ENCODE assay signal across 24 cellular contexts in the genomic region with DNA sequence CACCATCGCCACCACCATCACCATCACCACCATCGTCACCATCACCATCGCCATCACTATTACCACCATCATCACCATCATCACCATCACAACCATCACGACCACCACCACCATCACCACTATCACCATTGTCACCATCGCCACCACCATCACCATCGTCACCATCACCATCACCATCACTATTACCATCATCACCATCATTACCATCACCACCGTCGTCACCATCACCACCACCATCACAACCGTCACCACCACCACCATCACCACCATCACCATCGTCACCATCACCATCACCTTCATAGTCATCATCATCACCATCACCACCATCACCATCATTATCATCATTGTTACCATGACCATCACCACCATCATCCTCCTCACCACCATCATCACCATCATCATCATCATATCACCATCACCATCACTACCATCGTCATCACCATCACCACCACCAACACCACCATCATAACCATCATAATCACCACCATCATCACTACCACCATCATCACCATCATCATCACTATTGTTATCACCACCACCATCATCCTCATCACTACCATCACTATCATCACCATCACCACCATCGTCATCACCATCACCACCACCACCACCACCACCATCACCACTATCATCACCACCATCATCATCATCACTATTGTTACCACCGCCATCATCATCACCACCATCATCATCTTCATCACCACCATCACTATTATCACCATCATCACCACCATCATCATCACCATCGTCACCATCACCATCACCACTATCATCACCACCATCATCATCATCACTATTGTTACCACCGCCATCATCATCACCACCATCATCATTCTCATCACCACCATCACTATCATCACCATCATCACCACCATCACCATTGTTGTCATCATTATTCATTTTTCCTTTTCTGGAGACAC. TPM values are rescaled to one million over a fixed set of nuclear protein-coding genes. Genes with fewer than 3 reads are reported as not detected.
DNase-seq lines count a peak whose midpoint lies in the region; ATAC-seq and TF ChIP-seq lines count a peak whose summit lies in the region.
"Had no signal": no experiment of that assay in that cellular context is flagged by ENCODE, and none has a peak within 500 bp of the region (broad histone marks: within the 10 kb centered on the region; RNA-seq: fewer than 3 reads in every experiment).

No MANE protein-coding gene starts in this region.

- H3K14ac ChIP-seq in mesenchymal stem cell (ENCODE audit: low read length in 2 of 2), result no peak overlapping the region

- no peak overlapping the region for H3K27ac Mint-ChIP-seq in activated CD4-positive, alpha-beta T cell treated with anti-CD3 and anti-CD28 coated beads, Interleukin-2, amount 10 ng/mL, durations not matched to agents 24 days and 14 days
- H3K27ac Mint-ChIP-seq: activated naive CD8-positive, alpha-beta T cell; activated T-helper 2 cell treated with anti-CD3 and anti-CD28 coated beads, Interferon-gamma antibody, Interleukin-2, Interleukin-4, amounts not matched to agents 10 μg/mL and 5 μg/mL and 100 μg/mL, durations not matched to agents 14 hours and 24 hours and 36 hours; natural killer cell treated with Interleukin-12 subunit alpha and Interleukin-12 subunit beta and Interleukin-15 and Interleukin-18, amount 100 ng/mL, for 72 hours had no signal

- H3K9me3 ChIP-seq in right atrium auricular region (no peaks in the 10 kb centered on the region), mesenchymal stem cell (ENCODE audit: control insufficient read depth, low read length) (no peaks in the 10 kb centered on the region)
- H3K9me3 ChIP-seq: ascending aorta, ovary, Peyer's patch had no signal

- intact Hi-C loops in Right ventricle myocardium superior (cut with DNase I), result no loop called here
- intact Hi-C loops in activated CD4-positive, alpha-beta T cell treated with anti-CD3 and anti-CD28 coated beads, Interleukin-2, amount 10 ng/mL, durations not matched to agents 24 days and 14 days (cut with micrococcal nuclease), result no loop called here

- H3K27ac ChIP-seq in right atrium auricular region (no peak overlapping the region), brain microvascular endothelial cell (peak overlapping the region; percentile 98), mesenchymal stem cell (ENCODE audit: low read length, poor library complexity, severe bottlenecking) (peak overlapping the region; percentile 42)
- H3K27ac ChIP-seq: ovary had no signal

- H3K23ac ChIP-seq in mesenchymal stem cell (ENCODE audit: low read length in 2 of 2), result no peak overlapping the region

- H3K4me3 Mint-ChIP-seq in activated CD4-positive, alpha-beta T cell treated with anti-CD3 and anti-CD28 coated beads, Interleukin-2, amount 10 ng/mL, durations not matched to agents 24 days and 14 days, result no peak overlapping the region
- H3K4me3 Mint-ChIP-seq: activated naive CD8-positive, alpha-beta T cell; natural killer cell treated with Interleukin-12 subunit alpha and Interleukin-12 subunit beta and Interleukin-15 and Interleukin-18, amount 100 ng/mL, for 72 hours had no signal

- H3K27me3 ChIP-seq in right atrium auricular region (no peaks in the 10 kb centered on the region), brain microvascular endothelial cell (replicated peaks) (no peaks in the 10 kb centered on the region), mesenchymal stem cell (ENCODE audit: control insufficient read depth in 1 of 2, insufficient read depth in 1 of 2, low read length in 2 of 2) (no peaks in the 10 kb centered on the region)
- H3K27me3 ChIP-seq: ascending aorta, ovary, Peyer's patch had no signal

- no peaks in the 10 kb centered on the region for H3K27me3 Mint-ChIP-seq in activated CD4-positive, alpha-beta T cell treated with anti-CD3 and anti-CD28 coated beads, Interleukin-2, amount 10 ng/mL, durations not matched to agents 24 days and 14 days

- H2AK5ac ChIP-seq in mesenchymal stem cell (ENCODE audit: low read length, severe bottlenecking), result peak overlapping the region; percentile 85

- no peaks in the 10 kb centered on the region for H3K36me3 Mint-ChIP-seq in activated CD4-positive, alpha-beta T cell treated with anti-CD3 and anti-CD28 coated beads, Interleukin-2, amount 10 ng/mL, durations not matched to agents 24 days and 14 days (ENCODE audit: low read depth)
- H3K36me3 Mint-ChIP-seq: activated naive CD8-positive, alpha-beta T cell; natural killer cell treated with Interleukin-12 subunit alpha and Interleukin-12 subunit beta and Interleukin-15 and Interleukin-18, amount 100 ng/mL, for 72 hours had no signal

- peak overlapping the region; percentile 51 to 80 for H2BK12ac ChIP-seq in mesenchymal stem cell (ENCODE audit: low read length in 2 of 2)

- ATAC-seq in Right ventricle myocardium superior (ENCODE audit: poor library complexity), result no peak
- ATAC-seq in HG02642 (IDR thresholded peaks at IDR 0.05; ENCODE audit: poor library complexity, unreplicated experiment), result no peak
- ATAC-seq: left ventricle myocardium superior; natural killer cell treated with Interleukin-12 subunit alpha and Interleukin-12 subunit beta and Interleukin-15 and Interleukin-18, amount 100 ng/mL, for 72 hours had no signal

- H3K9ac ChIP-seq in mesenchymal stem cell (ENCODE audit: low read length), result peak overlapping the region; percentile 48

- H3K4ac ChIP-seq in mesenchymal stem cell (ENCODE audit: low read depth in 1 of 2, low read length in 2 of 2), result peak overlapping the region in 1 of 2 experiments; percentile 75

- peak; percentile 13 for DNase-seq in Right ventricle myocardium superior
- no peak for DNase-seq in right atrium auricular region (ENCODE audit: low spot score)
- no peak for DNase-seq in brain microvascular endothelial cell
- no peak for DNase-seq in mesenchymal stem cell
- no peak for DNase-seq in activated CD4-positive, alpha-beta T cell treated with anti-CD3 and anti-CD28 coated beads, Interleukin-2, amount 10 ng/mL, durations not matched to agents 24 days and 14 days
- DNase-seq in activated CD8-positive, alpha-beta memory T cell treated with anti-CD3 and anti-CD28 coated beads, Interleukin-2, amount 50 U/mL, for 4 hours, result no peak
- DNase-seq in NOMO-1 (lab: John Stamatoyannopoulos, UW; ENCODE audit: unreplicated experiment in 2 of 2), result no peak
- DNase-seq: activated CD4-positive, alpha-beta T cell treated with anti-CD3 and anti-CD28 coated beads, Interleukin-2, amount 50 U/mL, for 4 hours; cerebellar nuclear complex; DMS79 treated with DMSO at 0.1 percent for 48 hours; Kasumi-1; midbrain; NCI-H1694 treated with DMSO at 0.1 percent for 48 hours; NCI-H524 treated with DMSO at 0.1 percent for 48 hours; NK-92 treated with Interleukin-12 subunit alpha and Interleukin-12 subunit beta, amount 100 ng/mL, for 24 hours; ovary; stimulated activated naive CD4-positive, alpha-beta T cell treated with Interleukin-2 at 50 U/mL for 16 hours had no signal

- in situ Hi-C loops in brain microvascular endothelial cell (cut with HindIII; ENCODE audit: low pct_ligation_motif_present, low sequenced_read_pairs), result no loop called here

- H3K4me1 ChIP-seq in right atrium auricular region (no peaks in the 10 kb centered on the region), mesenchymal stem cell (ENCODE audit: control insufficient read depth, insufficient read depth, low read depth, low read length) (peaks cover 55% of the 10 kb centered on the region)
- H3K4me1 ChIP-seq: Peyer's patch had no signal

- no peaks in the 10 kb centered on the region for H3K79me1 ChIP-seq in mesenchymal stem cell (replicated peaks; ENCODE audit: low read length, poor library complexity, severe bottlenecking)

- H3K4me2 ChIP-seq in mesenchymal stem cell (ENCODE audit: low read length, poor library complexity, severe bottlenecking), result no peak overlapping the region

- H3K18ac ChIP-seq in mesenchymal stem cell (ENCODE audit: low read depth in 1 of 2, low read length in 2 of 2), result peak overlapping the region; percentile 54 to 78

- no peak overlapping the region for H3K4me3 ChIP-seq in right atrium auricular region
- H3K4me3 ChIP-seq in brain microvascular endothelial cell (ENCODE audit: low read depth, low read length), result no peak overlapping the region
- H3K4me3 ChIP-seq in mesenchymal stem cell (ENCODE audit: insufficient read depth in 1 of 2, low read depth in 1 of 2, low read length in 2 of 2), result no peak overlapping the region
- H3K4me3 ChIP-seq: ascending aorta, ovary, Peyer's patch had no signal

- H3K36me3 ChIP-seq in right atrium auricular region (no peaks in the 10 kb centered on the region), brain microvascular endothelial cell (replicated peaks) (no peaks in the 10 kb centered on the region), mesenchymal stem cell (ENCODE audit: control insufficient read depth in 1 of 2, insufficient read depth in 2 of 2, low read depth in 1 of 2, low read length in 2 of 2) (no peaks in the 10 kb centered on the region)
- H3K36me3 ChIP-seq: ascending aorta, ovary, Peyer's patch had no signal

- TF ChIP-seq CTCF in right atrium auricular region (IDR thresholded peaks at IDR 0.05) (no peak), brain microvascular endothelial cell (IDR thresholded peaks at IDR 0.05; ENCODE audit: low read depth, low read length, missing control alignments) (no peak)

- 96% methylated on average over 15 of the region's 15 CpGs for WGBS in mesenchymal stem cell

- peak overlapping the region; percentile 81 for H4K91ac ChIP-seq in mesenchymal stem cell (ENCODE audit: low read length)

- peak overlapping the region; percentile 93 for H4K8ac ChIP-seq in mesenchymal stem cell (ENCODE audit: low read length)

- H2BK120ac ChIP-seq in mesenchymal stem cell (ENCODE audit: low read depth, low read length), result peak overlapping the region; percentile 90

- H3K9me3 Mint-ChIP-seq in activated CD4-positive, alpha-beta T cell treated with anti-CD3 and anti-CD28 coated beads, Interleukin-2, amount 10 ng/mL, durations not matched to agents 24 days and 14 days, result peaks cover 4% of the 10 kb centered on the region
- H3K9me3 Mint-ChIP-seq: activated T-helper 2 cell treated with anti-CD3 and anti-CD28 coated beads, Interferon-gamma antibody, Interleukin-2, Interleukin-4, amounts not matched to agents 10 μg/mL and 5 μg/mL and 100 μg/mL, durations not matched to agents 14 hours and 24 hours and 36 hours had no signal

- no peak overlapping the region for H2BK5ac ChIP-seq in mesenchymal stem cell (ENCODE audit: low read depth, low read length, poor library complexity, severe bottlenecking)

- no peak overlapping the region for H2AFZ ChIP-seq in mesenchymal stem cell (ENCODE audit: low read depth, low read length)

- H2BK15ac ChIP-seq in mesenchymal stem cell (ENCODE audit: low read depth, poor library complexity, severe bottlenecking), result no peak overlapping the region

- H3K4me1 Mint-ChIP-seq in activated CD4-positive, alpha-beta T cell treated with anti-CD3 and anti-CD28 coated beads, Interleukin-2, amount 10 ng/mL, durations not matched to agents 24 days and 14 days, result peaks cover 6% of the 10 kb centered on the region

RNA-seq across cellular contexts. Expression of gene ZNF469, which starts 51.5 kb away (rescaled TPM):
- total RNA-seq in Right ventricle myocardium superior (0.94 TPM), right atrium auricular region (under 1 TPM; 0.56 to 0.83 TPM)
- 11.1 TPM for polyA plus RNA-seq in mesenchymal stem cell (2013, experiment 1 of 2)
- polyA plus RNA-seq in mesenchymal stem cell (2013, experiment 2 of 2), result 10.4 TPM
- total RNA-seq in activated CD4-positive, alpha-beta T cell treated with anti-CD3 and anti-CD28 coated beads, Interleukin-2, amount 10 ng/mL, durations not matched to agents 24 days and 14 days, result 0.57 and 0.63 TPM in 2 replicates

Comparison
In these comparisons a context has a peak if more than half of its experiments do, and no peak if none do; other contexts are left out.
1. H3K27ac ChIP-seq: peak in brain microvascular endothelial cell (single experiment) and mesenchymal stem cell (single experiment); none in right atrium auricular region (0 of 2).